8 cellular contexts compared by ENCODE assay signal in the genomic region with DNA sequence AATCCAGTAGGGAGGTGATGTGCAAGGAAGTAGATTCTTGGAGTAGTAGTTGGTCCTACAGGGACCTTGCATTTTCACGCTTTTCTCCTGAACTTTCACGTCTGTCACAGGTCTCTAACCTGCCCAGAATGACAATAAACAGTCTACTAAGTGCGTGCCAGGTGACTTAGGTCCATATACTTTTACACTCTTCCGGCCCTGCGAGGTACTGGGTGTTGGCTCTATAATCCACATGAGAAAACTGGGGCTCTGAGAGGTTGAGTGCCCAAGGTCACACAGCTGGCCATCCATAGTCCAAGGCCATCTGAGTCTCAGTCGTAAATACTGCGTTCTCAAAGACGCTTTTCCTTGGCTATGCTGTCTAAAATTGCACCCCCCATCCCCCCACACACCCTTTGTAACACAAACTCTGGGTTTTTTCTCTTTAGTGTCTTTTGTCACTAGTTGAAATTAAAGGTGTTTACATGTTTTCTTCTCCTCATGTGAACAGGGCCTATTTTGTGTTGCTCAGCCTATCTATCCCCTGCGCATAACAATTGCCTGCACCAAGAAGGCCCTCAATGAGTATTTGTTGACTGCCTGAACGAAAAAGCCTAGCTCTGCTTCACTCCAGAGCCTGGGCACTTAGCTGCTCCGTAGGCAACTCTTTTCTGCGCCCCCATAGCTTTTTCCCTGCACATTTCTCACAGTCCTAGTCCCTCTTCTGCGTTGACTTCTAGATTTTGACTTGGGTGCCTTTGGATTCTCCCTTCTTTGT. TPM values are rescaled to one million over a fixed set of nuclear protein-coding genes. Genes with fewer than 3 reads are reported as not detected.
DNase-seq lines count a peak whose midpoint lies in the region; ATAC-seq, FAIRE-seq and TF ChIP-seq lines count a peak whose summit lies in the region.

No MANE protein-coding gene starts in this region.

- peak overlapping the region; percentile 60 for H3K27ac ChIP-seq in astrocyte (ENCODE audit: low read depth, low read length)
- peak overlapping the region; percentile 56 to 57 for H3K27ac ChIP-seq in left lung

- FAIRE-seq in astrocyte (lab: Jason Lieb, UNC) = no peak

- intact Hi-C loops in left lung (cut with DNase I) = no loop called here

- ATAC-seq in GM19328 (IDR thresholded peaks at IDR 0.05; ENCODE audit: unreplicated experiment) = peak; percentile 3
- peak; percentile 24 for ATAC-seq in left lung

- DNase-seq in HK-2 (ENCODE audit: unreplicated experiment) (peak; percentile 1), astrocyte (ENCODE audit: low read depth) (no peak), left lung (no peak), type B pancreatic cell (ENCODE audit: extremely low spot score, unreplicated experiment) (no peak), hippocampal formation (lab: John Stamatoyannopoulos, UW) (no peak), NCI-H510A treated with DMSO at 0.1 percent for 48 hours (lab: John Stamatoyannopoulos, UW) (no peak), NCI-H510A (lab: John Stamatoyannopoulos, UW) (no peak)

- H3K27ac Mint-ChIP-seq in astrocyte (ENCODE audit: unreplicated experiment) (peak overlapping the region; percentile 59), type B pancreatic cell (peak overlapping the region; percentile 69)

- H3K9me3 ChIP-seq in astrocyte (ENCODE audit: insufficient read depth, low read depth, low read length) = no peaks in the 10 kb centered on the region
- no peaks in the 10 kb centered on the region for H3K9me3 ChIP-seq in left lung

- H2AFZ ChIP-seq in astrocyte (ENCODE audit: low read depth, low read length) = peak overlapping the region; percentile 89

- H3K27me3 Mint-ChIP-seq in astrocyte (ENCODE audit: low read depth, unreplicated experiment) = no peaks in the 10 kb centered on the region
- H3K27me3 Mint-ChIP-seq in type B pancreatic cell = peaks cover 13% of the 10 kb centered on the region

- H4K20me1 ChIP-seq in astrocyte (ENCODE audit: insufficient read depth, low read length) = peaks cover 37% of the 10 kb centered on the region

- H3K4me3 ChIP-seq in astrocyte (ENCODE audit: insufficient read depth, low read depth, low read length) (peak overlapping the region; percentile 84), left lung (peak overlapping the region; percentile 81 to 87)

- H3K4me3 Mint-ChIP-seq in astrocyte (ENCODE audit: unreplicated experiment) = peak overlapping the region; percentile 89
- H3K4me3 Mint-ChIP-seq in type B pancreatic cell = peak overlapping the region; percentile 96

- H3K4me1 ChIP-seq in astrocyte (ENCODE audit: insufficient read depth, low read length) = no peaks in the 10 kb centered on the region
- peaks cover 10 to 14% of the 10 kb centered on the region in 2 donors for H3K4me1 ChIP-seq in left lung

- peak overlapping the region; percentile 91 for H3K9ac ChIP-seq in astrocyte (ENCODE audit: low read length)

- peaks cover 12% of the 10 kb centered on the region for H3K4me1 Mint-ChIP-seq in astrocyte (ENCODE audit: low read depth, unreplicated experiment)
- H3K4me1 Mint-ChIP-seq in type B pancreatic cell (ENCODE audit: unreplicated experiment) = peaks cover 35% of the 10 kb centered on the region

- H3K36me3 Mint-ChIP-seq in astrocyte (ENCODE audit: low read depth, unreplicated experiment) (peaks cover 12% of the 10 kb centered on the region), type B pancreatic cell (peaks cover 30% of the 10 kb centered on the region)

- peaks cover 56% of the 10 kb centered on the region for H3K79me2 ChIP-seq in astrocyte (ENCODE audit: insufficient read depth, low read length)

- TF ChIP-seq CTCF in astrocyte (IDR thresholded peaks at IDR 0.05; ENCODE audit: insufficient read depth, low read depth, low read length) (no peak), left lung (IDR thresholded peaks at IDR 0.05) (no peak), type B pancreatic cell (conservative IDR thresholded peaks at IDR 0.05) (no peak)

- no peaks in the 10 kb centered on the region for H3K9me3 Mint-ChIP-seq in astrocyte (ENCODE audit: unreplicated experiment)
- H3K9me3 Mint-ChIP-seq in type B pancreatic cell = peaks cover 4% of the 10 kb centered on the region

- peak overlapping the region; percentile 91 for H3K4me2 ChIP-seq in astrocyte (ENCODE audit: low read length)

- H3K36me3 ChIP-seq in astrocyte (ENCODE audit: insufficient read depth, low read length) = peaks cover 3% of the 10 kb centered on the region
- peaks cover 0 to 9% of the 10 kb centered on the region in 2 donors for H3K36me3 ChIP-seq in left lung

- H3K27me3 ChIP-seq in astrocyte (ENCODE audit: insufficient read depth, low read length) (peaks cover 2% of the 10 kb centered on the region), left lung (peaks cover 0 to 27% of the 10 kb centered on the region in 2 donors)

RNA-seq across cellular contexts. Expression of a gene that starts 0.9 kb away (rescaled TPM):
- 84.1 and 89.4 TPM in 2 replicates for total RNA-seq in astrocyte
- total RNA-seq in left lung = 10 to 100 TPM; 29.2 to 30.9 TPM
- 79.2 and 84.3 TPM in 2 replicates for total RNA-seq in type B pancreatic cell (ENCODE audit: low replicate concordance)

RNA-seq across cellular contexts. Expression of a gene that starts 35.3 kb away (rescaled TPM):
- total RNA-seq in astrocyte = 0.14 and 0.23 TPM in 2 replicates
- total RNA-seq in left lung = under 1 TPM; 0.17 to 0.37 TPM
- 0.17 and 0.87 TPM in 2 replicates for total RNA-seq in type B pancreatic cell (ENCODE audit: low replicate concordance)
